ENCODE assay signal across 15 cellular contexts in genomic region chr20:32560482-32560988, GRCh38. TPM values are rescaled to one million over a fixed set of nuclear protein-coding genes. Genes with fewer than 3 reads are reported as not detected.
DNase-seq lines count a peak whose midpoint lies in the region; ATAC-seq and TF ChIP-seq lines count a peak whose summit lies in the region.
"Had no signal": no experiment of that assay in that cellular context is flagged by ENCODE, and none has a peak within 500 bp of the region (broad histone marks: within the 10 kb centered on the region; RNA-seq: fewer than 3 reads in every experiment).

No MANE protein-coding gene starts in this region.

- peak overlapping the region; percentile 65 for H3K27ac Mint-ChIP-seq in T-helper 17 cell
- peak overlapping the region; percentile 81 to 93 for H3K27ac Mint-ChIP-seq in effector memory CD8-positive, alpha-beta T cell
- H3K27ac Mint-ChIP-seq in osteocyte (ENCODE audit: unreplicated experiment), result peak overlapping the region; percentile 65

- no peak for ATAC-seq in T-helper 17 cell
- no peak for ATAC-seq in effector memory CD8-positive, alpha-beta T cell (replicated peaks)
- ATAC-seq in GM21381 (IDR thresholded peaks at IDR 0.05; ENCODE audit: unreplicated experiment), result no peak

- peak; percentile 23 for DNase-seq in activated gamma-delta T cell treated with Interleukin-2 at 50 U/mL for 16 hours
- no peak for DNase-seq in activated gamma-delta T cell (lab: John Stamatoyannopoulos, UW)
- DNase-seq in T-helper 17 cell, result no peak
- no peak for DNase-seq in effector memory CD8-positive, alpha-beta T cell
- no peak for DNase-seq in osteocyte (ENCODE audit: extremely low spot score, unreplicated experiment)
- DNase-seq in ureter (ENCODE audit: low spot score), result no peak
- DNase-seq in GDM1 (lab: John Stamatoyannopoulos, UW), result no peak
- DNase-seq: activated CD4-positive, CD25-positive, alpha-beta regulatory T cell; effector CD4-positive, alpha-beta T cell; GF-D8; NCI-H2107; NCI-H774; RPMI8226; stimulated activated naive CD4-positive, alpha-beta T cell treated with Interleukin-2 at 50 U/mL for 16 hours had no signal

- no peak for TF ChIP-seq CTCF in osteocyte (IDR thresholded peaks at IDR 0.05)

- H3K9me3 ChIP-seq in T-helper 17 cell (ENCODE audit: control insufficient read depth, low read length, poor library complexity, severe bottlenecking), result no peaks in the 10 kb centered on the region

- H3K4me3 Mint-ChIP-seq in T-helper 17 cell (no peak overlapping the region), osteocyte (ENCODE audit: unreplicated experiment) (no peak overlapping the region)
- H3K4me3 Mint-ChIP-seq in effector memory CD8-positive, alpha-beta T cell, result peak overlapping the region; percentile 44 to 47

- H3K36me3 Mint-ChIP-seq in T-helper 17 cell (ENCODE audit: low read depth) (no peaks in the 10 kb centered on the region), osteocyte (ENCODE audit: unreplicated experiment) (peaks cover 3% of the 10 kb centered on the region)
- peaks cover 17% of the 10 kb centered on the region for H3K36me3 Mint-ChIP-seq in effector memory CD8-positive, alpha-beta T cell (ENCODE audit: insufficient read depth)

- H3K4me1 Mint-ChIP-seq in T-helper 17 cell, result peaks cover 36% of the 10 kb centered on the region
- H3K4me1 Mint-ChIP-seq in effector memory CD8-positive, alpha-beta T cell (ENCODE audit: low read depth in 2 of 2), result peaks cover 54 to 59% of the 10 kb centered on the region in 2 donors
- peaks cover 39% of the 10 kb centered on the region for H3K4me1 Mint-ChIP-seq in osteocyte (ENCODE audit: unreplicated experiment)

- no peaks in the 10 kb centered on the region for H3K27me3 Mint-ChIP-seq in T-helper 17 cell
- no peaks in the 10 kb centered on the region for H3K27me3 Mint-ChIP-seq in effector memory CD8-positive, alpha-beta T cell
- H3K27me3 Mint-ChIP-seq in osteocyte (ENCODE audit: unreplicated experiment), result no peaks in the 10 kb centered on the region

- H3K9me3 Mint-ChIP-seq in effector memory CD8-positive, alpha-beta T cell, result no peaks in the 10 kb centered on the region
- H3K9me3 Mint-ChIP-seq in osteocyte (ENCODE audit: unreplicated experiment), result no peaks in the 10 kb centered on the region

RNA-seq across cellular contexts. Expression of gene NOL4L, which starts 24.6 kb away (rescaled TPM):
- 10 to 100 TPM; 60.9 to 62.9 TPM for total RNA-seq in T-helper 17 cell
- total RNA-seq in osteocyte, result 30.5 and 32.7 TPM in 2 replicates
- 40.7 TPM for total RNA-seq in ureter

Comparison
In these comparisons a context has a peak if more than half of its experiments do, and no peak if none do; other contexts are left out.
1. H3K4me3 Mint-ChIP-seq: peak in effector memory CD8-positive, alpha-beta T cell (2 of 2); none in T-helper 17 cell (single experiment) and osteocyte (single experiment).
2. Peak in every context shown above with its lines, with median percentiles within 50 percentile points of each other: H3K27ac Mint-ChIP-seq.